1 cellular context compared by ENCODE assay signal in the genomic region with DNA sequence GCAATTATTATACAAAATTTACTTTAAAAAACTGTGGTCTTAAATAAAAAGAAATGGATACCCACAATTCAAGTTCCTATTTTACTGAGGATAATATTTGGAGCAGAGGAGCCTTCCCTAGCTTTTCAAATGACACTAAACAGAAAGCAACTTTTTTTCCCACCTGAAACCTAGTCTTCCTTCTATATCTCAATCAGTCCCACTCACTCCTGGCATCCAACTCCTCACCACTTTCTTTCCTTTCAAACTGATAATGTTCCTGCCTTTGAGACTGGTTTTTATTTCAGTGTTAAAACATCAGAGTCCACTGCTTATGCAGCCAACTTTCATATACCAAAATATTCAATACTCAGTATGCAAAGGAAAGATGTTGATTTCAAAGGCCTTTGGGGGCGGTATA.
TF ChIP-seq lines count a peak whose summit lies in the region.

No MANE protein-coding gene starts in this region.

TF ChIP-seq in WTC11, 78 proteins besides CTCF, POLR2A, EP300 and RAD21 (continued from another document):
- TF ChIP-seq, protein P1, sequence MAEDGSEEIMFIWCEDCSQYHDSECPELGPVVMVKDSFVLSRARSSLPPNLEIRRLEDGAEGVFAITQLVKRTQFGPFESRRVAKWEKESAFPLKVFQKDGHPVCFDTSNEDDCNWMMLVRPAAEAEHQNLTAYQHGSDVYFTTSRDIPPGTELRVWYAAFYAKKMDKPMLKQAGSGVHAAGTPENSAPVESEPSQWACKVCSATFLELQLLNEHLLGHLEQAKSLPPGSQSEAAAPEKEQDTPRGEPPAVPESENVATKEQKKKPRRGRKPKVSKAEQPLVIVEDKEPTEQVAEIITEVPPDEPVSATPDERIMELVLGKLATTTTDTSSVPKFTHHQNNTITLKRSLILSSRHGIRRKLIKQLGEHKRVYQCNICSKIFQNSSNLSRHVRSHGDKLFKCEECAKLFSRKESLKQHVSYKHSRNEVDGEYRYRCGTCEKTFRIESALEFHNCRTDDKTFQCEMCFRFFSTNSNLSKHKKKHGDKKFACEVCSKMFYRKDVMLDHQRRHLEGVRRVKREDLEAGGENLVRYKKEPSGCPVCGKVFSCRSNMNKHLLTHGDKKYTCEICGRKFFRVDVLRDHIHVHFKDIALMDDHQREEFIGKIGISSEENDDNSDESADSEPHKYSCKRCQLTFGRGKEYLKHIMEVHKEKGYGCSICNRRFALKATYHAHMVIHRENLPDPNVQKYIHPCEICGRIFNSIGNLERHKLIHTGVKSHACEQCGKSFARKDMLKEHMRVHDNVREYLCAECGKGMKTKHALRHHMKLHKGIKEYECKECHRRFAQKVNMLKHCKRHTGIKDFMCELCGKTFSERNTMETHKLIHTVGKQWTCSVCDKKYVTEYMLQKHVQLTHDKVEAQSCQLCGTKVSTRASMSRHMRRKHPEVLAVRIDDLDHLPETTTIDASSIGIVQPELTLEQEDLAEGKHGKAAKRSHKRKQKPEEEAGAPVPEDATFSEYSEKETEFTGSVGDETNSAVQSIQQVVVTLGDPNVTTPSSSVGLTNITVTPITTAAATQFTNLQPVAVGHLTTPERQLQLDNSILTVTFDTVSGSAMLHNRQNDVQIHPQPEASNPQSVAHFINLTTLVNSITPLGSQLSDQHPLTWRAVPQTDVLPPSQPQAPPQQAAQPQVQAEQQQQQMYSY (CRISPR knock-in tag; IDR thresholded peaks at IDR 0.05), result no peak
- TF ChIP-seq, protein P2, sequence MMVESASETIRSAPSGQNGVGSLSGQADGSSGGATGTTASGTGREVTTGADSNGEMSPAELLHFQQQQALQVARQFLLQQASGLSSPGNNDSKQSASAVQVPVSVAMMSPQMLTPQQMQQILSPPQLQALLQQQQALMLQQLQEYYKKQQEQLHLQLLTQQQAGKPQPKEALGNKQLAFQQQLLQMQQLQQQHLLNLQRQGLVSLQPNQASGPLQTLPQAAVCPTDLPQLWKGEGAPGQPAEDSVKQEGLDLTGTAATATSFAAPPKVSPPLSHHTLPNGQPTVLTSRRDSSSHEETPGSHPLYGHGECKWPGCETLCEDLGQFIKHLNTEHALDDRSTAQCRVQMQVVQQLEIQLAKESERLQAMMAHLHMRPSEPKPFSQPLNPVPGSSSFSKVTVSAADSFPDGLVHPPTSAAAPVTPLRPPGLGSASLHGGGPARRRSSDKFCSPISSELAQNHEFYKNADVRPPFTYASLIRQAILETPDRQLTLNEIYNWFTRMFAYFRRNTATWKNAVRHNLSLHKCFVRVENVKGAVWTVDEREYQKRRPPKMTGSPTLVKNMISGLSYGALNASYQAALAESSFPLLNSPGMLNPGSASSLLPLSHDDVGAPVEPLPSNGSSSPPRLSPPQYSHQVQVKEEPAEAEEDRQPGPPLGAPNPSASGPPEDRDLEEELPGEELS (CRISPR knock-in tag; IDR thresholded peaks at IDR 0.05), result no peak
- no peak for TF ChIP-seq JUN (CRISPR knock-in tag; IDR thresholded peaks at IDR 0.05)
- TF ChIP-seq FOXJ3 (CRISPR knock-in tag; IDR thresholded peaks at IDR 0.05; ENCODE audit: borderline replicate concordance), result no peak
- no peak for TF ChIP-seq CREB1 (CRISPR knock-in tag; IDR thresholded peaks at IDR 0.05)
- TF ChIP-seq, protein P3, sequence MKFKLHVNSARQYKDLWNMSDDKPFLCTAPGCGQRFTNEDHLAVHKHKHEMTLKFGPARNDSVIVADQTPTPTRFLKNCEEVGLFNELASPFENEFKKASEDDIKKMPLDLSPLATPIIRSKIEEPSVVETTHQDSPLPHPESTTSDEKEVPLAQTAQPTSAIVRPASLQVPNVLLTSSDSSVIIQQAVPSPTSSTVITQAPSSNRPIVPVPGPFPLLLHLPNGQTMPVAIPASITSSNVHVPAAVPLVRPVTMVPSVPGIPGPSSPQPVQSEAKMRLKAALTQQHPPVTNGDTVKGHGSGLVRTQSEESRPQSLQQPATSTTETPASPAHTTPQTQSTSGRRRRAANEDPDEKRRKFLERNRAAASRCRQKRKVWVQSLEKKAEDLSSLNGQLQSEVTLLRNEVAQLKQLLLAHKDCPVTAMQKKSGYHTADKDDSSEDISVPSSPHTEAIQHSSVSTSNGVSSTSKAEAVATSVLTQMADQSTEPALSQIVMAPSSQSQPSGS (CRISPR knock-in tag; IDR thresholded peaks at IDR 0.05; ENCODE audit: borderline replicate concordance, low read depth), result no peak
- no peak for TF ChIP-seq NFYB (CRISPR knock-in tag; conservative IDR thresholded peaks at IDR 0.05; ENCODE audit: low read depth)
- TF ChIP-seq, protein P4, sequence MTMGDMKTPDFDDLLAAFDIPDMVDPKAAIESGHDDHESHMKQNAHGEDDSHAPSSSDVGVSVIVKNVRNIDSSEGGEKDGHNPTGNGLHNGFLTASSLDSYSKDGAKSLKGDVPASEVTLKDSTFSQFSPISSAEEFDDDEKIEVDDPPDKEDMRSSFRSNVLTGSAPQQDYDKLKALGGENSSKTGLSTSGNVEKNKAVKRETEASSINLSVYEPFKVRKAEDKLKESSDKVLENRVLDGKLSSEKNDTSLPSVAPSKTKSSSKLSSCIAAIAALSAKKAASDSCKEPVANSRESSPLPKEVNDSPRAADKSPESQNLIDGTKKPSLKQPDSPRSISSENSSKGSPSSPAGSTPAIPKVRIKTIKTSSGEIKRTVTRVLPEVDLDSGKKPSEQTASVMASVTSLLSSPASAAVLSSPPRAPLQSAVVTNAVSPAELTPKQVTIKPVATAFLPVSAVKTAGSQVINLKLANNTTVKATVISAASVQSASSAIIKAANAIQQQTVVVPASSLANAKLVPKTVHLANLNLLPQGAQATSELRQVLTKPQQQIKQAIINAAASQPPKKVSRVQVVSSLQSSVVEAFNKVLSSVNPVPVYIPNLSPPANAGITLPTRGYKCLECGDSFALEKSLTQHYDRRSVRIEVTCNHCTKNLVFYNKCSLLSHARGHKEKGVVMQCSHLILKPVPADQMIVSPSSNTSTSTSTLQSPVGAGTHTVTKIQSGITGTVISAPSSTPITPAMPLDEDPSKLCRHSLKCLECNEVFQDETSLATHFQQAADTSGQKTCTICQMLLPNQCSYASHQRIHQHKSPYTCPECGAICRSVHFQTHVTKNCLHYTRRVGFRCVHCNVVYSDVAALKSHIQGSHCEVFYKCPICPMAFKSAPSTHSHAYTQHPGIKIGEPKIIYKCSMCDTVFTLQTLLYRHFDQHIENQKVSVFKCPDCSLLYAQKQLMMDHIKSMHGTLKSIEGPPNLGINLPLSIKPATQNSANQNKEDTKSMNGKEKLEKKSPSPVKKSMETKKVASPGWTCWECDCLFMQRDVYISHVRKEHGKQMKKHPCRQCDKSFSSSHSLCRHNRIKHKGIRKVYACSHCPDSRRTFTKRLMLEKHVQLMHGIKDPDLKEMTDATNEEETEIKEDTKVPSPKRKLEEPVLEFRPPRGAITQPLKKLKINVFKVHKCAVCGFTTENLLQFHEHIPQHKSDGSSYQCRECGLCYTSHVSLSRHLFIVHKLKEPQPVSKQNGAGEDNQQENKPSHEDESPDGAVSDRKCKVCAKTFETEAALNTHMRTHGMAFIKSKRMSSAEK (CRISPR knock-in tag; IDR thresholded peaks at IDR 0.05; ENCODE audit: borderline replicate concordance), result no peak
- TF ChIP-seq MYBL2 (CRISPR knock-in tag; IDR thresholded peaks at IDR 0.05), result no peak
